In genomic region chr2:233531880-233532458, GRCh38 we compare ENCODE assay signal across 14 cellular contexts. TPM values are rescaled to one million over a fixed set of nuclear protein-coding genes. Genes with fewer than 3 reads are reported as not detected.
A peak's percentile ranks its signal among the peaks of the same experiment; 100 is the strongest.
DNase-seq lines count a peak whose midpoint lies in the region; ATAC-seq, FAIRE-seq and TF ChIP-seq lines count a peak whose summit lies in the region.
"Had no signal": no experiment of that assay in that cellular context is flagged by ENCODE, and none has a peak within 500 bp of the region (broad histone marks: within the 10 kb centered on the region; RNA-seq: fewer than 3 reads in every experiment).

No MANE protein-coding gene starts in this region.

- no peak for TF ChIP-seq POLR2A in K562 (conservative IDR thresholded peaks at IDR 0.05)
- no peak for TF ChIP-seq POLR2A in right lobe of liver (IDR thresholded peaks at IDR 0.05)
- TF ChIP-seq POLR2A in transverse colon (IDR thresholded peaks at IDR 0.05), result no peak

- H3K9ac ChIP-seq in K562 (ENCODE audit: insufficient read depth in 1 of 2, low read depth in 2 of 2, low read length in 2 of 2), result no peak overlapping the region

- H3K79me2 ChIP-seq in K562 (ENCODE audit: control insufficient read depth, insufficient read depth, low read length), result no peaks in the 10 kb centered on the region

- no TSS peak for BruUV-seq in K562 (replicated peaks; lab: Mats Ljungman, UMichigan)

- DNase-seq in right cardiac atrium (peak in 1 of 3 donors; percentile 18), Right ventricle myocardium inferior (ENCODE audit: missing footprints) (no peak), K562 (ENCODE audit: extremely low read depth in 1 of 4, low spot score in 3 of 4) (no peak), right lobe of liver (no peak), transverse colon (no peak)
- DNase-seq in activated naive CD4-positive, alpha-beta T cell (lab: John Stamatoyannopoulos, UW), result no peak
- DNase-seq in stimulated activated CD4-positive, alpha-beta T cell treated with anti-CD3 and anti-CD28 coated beads, Interleukin-4, amount 100 ng/mL, for 24 hours, result no peak
- DNase-seq: IMR-90, NCI-H187 treated with DMSO at 0.1 percent for 48 hours, NCI-H774, PC-3 had no signal

- H3K27ac ChIP-seq in right cardiac atrium (ENCODE audit: low read length), result no peak overlapping the region
- no peak overlapping the region for H3K27ac ChIP-seq in K562 (ENCODE audit: extremely low read depth, low read depth, low read length)
- no peak overlapping the region for H3K27ac ChIP-seq in right lobe of liver
- H3K27ac ChIP-seq in transverse colon, result no peak overlapping the region
- H3K27ac ChIP-seq: RWPE1, SJSA1 had no signal

- no peak overlapping the region for H2AFZ ChIP-seq in K562 (ENCODE audit: low read depth, low read length)

- TF ChIP-seq CTCF in K562 (IDR thresholded peaks at IDR 0.05 in 2 of 3, conservative IDR thresholded peaks at IDR 0.05 in 1 of 3; ENCODE audit: insufficient read depth in 2 of 3, low read depth in 1 of 3, low read length in 3 of 3) (no peak), right lobe of liver (IDR thresholded peaks at IDR 0.05) (no peak), transverse colon (IDR thresholded peaks at IDR 0.05) (no peak)

- CTCF ChIA-PET in K562 (lab: Yijun Ruan, JAX; ENCODE audit: low intra/inter-chr PET ratio), result no interaction called here

- POLR2A ChIA-PET in K562 (lab: Yijun Ruan, JAX), result interaction anchor here (0.6 to 0.7 kb wide), 2 partner anchors 11 to 298 kb away, joined by 3 read pairs; no protein-coding TSS in a partner anchor

- FAIRE-seq in K562 (lab: Jason Lieb, UNC), result no peak

- H3K9me3 ChIP-seq in right cardiac atrium (ENCODE audit: control insufficient read depth, low read length) (no peaks in the 10 kb centered on the region), K562 (replicated peaks; ENCODE audit: control insufficient read depth, insufficient read depth, low read depth, low read length) (no peaks in the 10 kb centered on the region), right lobe of liver (no peaks in the 10 kb centered on the region), transverse colon (no peaks in the 10 kb centered on the region)
- H3K9me3 ChIP-seq: HAP-1, SJSA1 had no signal

- peak; percentile 26 to 93 for ATAC-seq in right cardiac atrium
- no peak for ATAC-seq in Right ventricle myocardium inferior
- no peak for ATAC-seq in K562
- ATAC-seq in right lobe of liver, result peak in 3 of 4 donors; percentile 29 to 57 (median 36)
- ATAC-seq: PC-3 had no signal

- H3K4me1 ChIP-seq in right cardiac atrium (ENCODE audit: control insufficient read depth, insufficient read depth, low read length), result no peaks in the 10 kb centered on the region
- no peaks in the 10 kb centered on the region for H3K4me1 ChIP-seq in K562 (replicated peaks in 1 of 2; ENCODE audit: control insufficient read depth in 2 of 2, insufficient read depth in 2 of 2, low read length in 2 of 2)
- no peaks in the 10 kb centered on the region for H3K4me1 ChIP-seq in right lobe of liver
- H3K4me1 ChIP-seq in transverse colon, result no peaks in the 10 kb centered on the region
- H3K4me1 ChIP-seq: SJSA1 had no signal

- in situ Hi-C loops in K562 (cut with MboI) (no loop called here), transverse colon (cut with MboI; ENCODE audit: low pct_ligation_motif_present in 1 of 4, low pct_unique_long_range_greater_than_20kb in 1 of 4, low sequenced_read_pairs in 3 of 4) (no loop called here)

- 66% methylated on average over 8 of the region's 8 CpGs for WGBS in right cardiac atrium
- 52% methylated on average over 7 of the region's 8 CpGs for WGBS in K562 (ENCODE audit: insufficient coverage, low coverage, missing lambda C conversion rate)
- 72% methylated on average over 7 of the region's 8 CpGs for WGBS in right lobe of liver (ENCODE audit: insufficient coverage, low coverage, low lambda C conversion rate, missing lambda C conversion rate)
- WGBS in transverse colon (ENCODE audit: low coverage in 1 of 2), 2 donors, result 83 to 89% methylated on average over 5 to 8 of the region's 8 CpGs

- no peak overlapping the region for H3K4me2 ChIP-seq in K562 (ENCODE audit: insufficient read depth, low read length)

- no peaks in the 10 kb centered on the region for H4K20me1 ChIP-seq in K562 (replicated peaks; ENCODE audit: control insufficient read depth, insufficient read depth, low read length)

- intact Hi-C loops in right cardiac atrium (cut with DNase I), result no loop called here
- intact Hi-C loops in Right ventricle myocardium inferior (cut with DNase I), result no loop called here
- intact Hi-C loops in K562 (cut with micrococcal nuclease), result no loop called here
- intact Hi-C loops in right lobe of liver (cut with DNase I), result no loop called here
- intact Hi-C loops in transverse colon (cut with DNase I; ENCODE audit: low total_unique reads), result no loop called here

- TF ChIP-seq EP300 in K562 (IDR thresholded peaks at IDR 0.05; ENCODE audit: low read length), result no peak
- no peak for TF ChIP-seq EP300 in transverse colon (IDR thresholded peaks at IDR 0.05; ENCODE audit: low read depth)

- 0 out of 3 replicates have a peak, but pooled peaks cover 7% of the 10 kb centered on the region for H3K36me3 ChIP-seq in K562 (ENCODE audit: control insufficient read depth, insufficient read depth, low read length)
- peaks cover 0 to 14% (median under 1%) of the 10 kb centered on the region in 4 donors for H3K36me3 ChIP-seq in right lobe of liver
- peaks cover 0 to 26% (median 10%) of the 10 kb centered on the region in 4 donors for H3K36me3 ChIP-seq in transverse colon

- H3K27me3 ChIP-seq in right cardiac atrium (ENCODE audit: control insufficient read depth, insufficient read depth) (no peaks in the 10 kb centered on the region), K562 (ENCODE audit: control insufficient read depth in 2 of 2, insufficient read depth in 2 of 2, low read length in 2 of 2) (no peaks in the 10 kb centered on the region), right lobe of liver (no peaks in the 10 kb centered on the region), transverse colon (no peaks in the 10 kb centered on the region)
- H3K27me3 ChIP-seq: SJSA1 had no signal

- no peaks in the 10 kb centered on the region for H3K9me1 ChIP-seq in K562 (ENCODE audit: control insufficient read depth, insufficient read depth, low read length)

- no peak overlapping the region for H3K4me3 ChIP-seq in right cardiac atrium (ENCODE audit: low read length)
- H3K4me3 ChIP-seq in K562, result no peak overlapping the region
- H3K4me3 ChIP-seq in right lobe of liver, result no peak overlapping the region
- H3K4me3 ChIP-seq in transverse colon, result no peak overlapping the region
- H3K4me3 ChIP-seq: HAP-1, SJSA1 had no signal

- no peak for TF ChIP-seq RAD21 in K562 (CRISPR knock-in tag; conservative IDR thresholded peaks at IDR 0.05 in 1 of 2, IDR thresholded peaks at IDR 0.05 in 1 of 2)

TF ChIP-seq in K562, 482 proteins besides CTCF, POLR2A, EP300 and RAD21 (continues in another document):
- TF ChIP-seq CBX3 (IDR thresholded peaks at IDR 0.05; ENCODE audit: borderline replicate concordance in 1 of 2, low read length in 2 of 2), result no peak
- TF ChIP-seq KLF1 (tag; IDR thresholded peaks at IDR 0.05), result no peak
- TF ChIP-seq RBM22 (IDR thresholded peaks at IDR 0.05; ENCODE audit: low read depth, low read length, poor library complexity, severe bottlenecking), result no peak
- TF ChIP-seq TRIM28 (IDR thresholded peaks at IDR 0.05), result no peak
- no peak for TF ChIP-seq HMGXB4 (CRISPR knock-in tag; IDR thresholded peaks at IDR 0.05)
- TF ChIP-seq RFX1 (IDR thresholded peaks at IDR 0.05), result peak; percentile 46; the same call in 1 of the 2 replicates
- peak; percentile 22 for TF ChIP-seq NFYB (IDR thresholded peaks at IDR 0.05; ENCODE audit: extremely low read depth, insufficient read length)
- no peak for TF ChIP-seq ZC3H8 (IDR thresholded peaks at IDR 0.05)
- TF ChIP-seq ELF4 (CRISPR knock-in tag; IDR thresholded peaks at IDR 0.05), result no peak
- TF ChIP-seq PHB2 (IDR thresholded peaks at IDR 0.05; ENCODE audit: low read depth), result no peak
- TF ChIP-seq BRD9 (IDR thresholded peaks at IDR 0.05; ENCODE audit: low read depth, partially characterized antibody), result no peak

RNA-seq across cellular contexts. Expression of gene USP40, which starts 34.6 kb away (rescaled TPM):
- total RNA-seq in right cardiac atrium, result 10 to 100 TPM; 16.8 to 18.6 (median 18.1) TPM
- polyA plus RNA-seq in right cardiac atrium, result 15.1 TPM
- total RNA-seq in Right ventricle myocardium inferior, result 17.2 TPM
- total RNA-seq in K562 (2011; cell fraction: chromatin; rRNA removed; ENCODE audit: low replicate concordance), result 44.7 and 124 TPM in 2 replicates
- total RNA-seq in K562 (2011; cell fraction: nucleolus; rRNA removed), result 12.0 and 15.0 TPM in 2 replicates
- 32.2 and 35.7 TPM in 2 replicates for total RNA-seq in K562 (2011; cell fraction: nucleoplasm; rRNA removed)
- total RNA-seq in K562 (2014; rRNA removed), result 8.5 and 11.3 TPM in 2 replicates
- 12.8 and 14.8 TPM in 2 replicates for total RNA-seq in K562 (2014; rRNA removed; fragmentation: Illumina TruSeq; extraction: Trizol)
- total RNA-seq in K562 (2015; rRNA removed; fragmentation: Illumina TruSeq; extraction: Trizol), result 12.2 and 12.8 TPM in 2 replicates
- 12.9 and 13.1 TPM in 2 replicates for total RNA-seq in K562 (2021)
- polyA plus RNA-seq in K562 (2011; rRNA removed), result 15.0 TPM in 2 replicates
- polyA plus RNA-seq in K562 (2011; cell fraction: cytosol; rRNA removed), result 11.5 and 15.8 TPM in 2 replicates
- polyA plus RNA-seq in K562 (2011; cell fraction: nucleus; rRNA removed), result 49.5 and 56.9 TPM in 2 replicates
- polyA plus RNA-seq in K562 (2012), result 9.3 and 14.8 TPM in 2 replicates
- 9.3 and 10.6 TPM in 2 replicates for polyA plus RNA-seq in K562 (2014; fragmentation: Illumina TruSeq; extraction: Trizol)
- 1 to 10 TPM; 5.5 to 7.9 TPM for polyA plus RNA-seq in K562 (2014; fragmentation: Nextera tagmentation; extraction: Ambion mirVana)
- polyA plus RNA-seq in K562 (2014; rRNA removed), result 9.0 and 9.3 TPM in 2 replicates
- 33.1 and 38.1 TPM in 2 replicates for polyA minus RNA-seq in K562 (2011; rRNA and poly(A)+ RNA removed)
- 7.1 and 8.9 TPM in 2 replicates for polyA minus RNA-seq in K562 (2011; cell fraction: cytosol; rRNA and poly(A)+ RNA removed)
- polyA minus RNA-seq in K562 (2011; cell fraction: nucleus; rRNA and poly(A)+ RNA removed), result 21.0 and 39.4 TPM in 2 replicates
- total RNA-seq in right lobe of liver, result 10 to 100 TPM; 19.9 to 38.8 (median 27.0) TPM
- total RNA-seq in transverse colon, result 100 to 1,000 TPM in 1 of 4 donors, 10 to 100 TPM in 3; 30.7 to 113 (median 41.3) TPM

Comparison
In these comparisons a context has a peak if more than half of its experiments do, and no peak if none do; other contexts are left out.
1. ATAC-seq: peak in right cardiac atrium (2 of 2) and right lobe of liver (3 of 4); none in Right ventricle myocardium inferior (single experiment) and K562 (single experiment).